ENCODE assay signal across 1 cellular context in the genomic region with DNA sequence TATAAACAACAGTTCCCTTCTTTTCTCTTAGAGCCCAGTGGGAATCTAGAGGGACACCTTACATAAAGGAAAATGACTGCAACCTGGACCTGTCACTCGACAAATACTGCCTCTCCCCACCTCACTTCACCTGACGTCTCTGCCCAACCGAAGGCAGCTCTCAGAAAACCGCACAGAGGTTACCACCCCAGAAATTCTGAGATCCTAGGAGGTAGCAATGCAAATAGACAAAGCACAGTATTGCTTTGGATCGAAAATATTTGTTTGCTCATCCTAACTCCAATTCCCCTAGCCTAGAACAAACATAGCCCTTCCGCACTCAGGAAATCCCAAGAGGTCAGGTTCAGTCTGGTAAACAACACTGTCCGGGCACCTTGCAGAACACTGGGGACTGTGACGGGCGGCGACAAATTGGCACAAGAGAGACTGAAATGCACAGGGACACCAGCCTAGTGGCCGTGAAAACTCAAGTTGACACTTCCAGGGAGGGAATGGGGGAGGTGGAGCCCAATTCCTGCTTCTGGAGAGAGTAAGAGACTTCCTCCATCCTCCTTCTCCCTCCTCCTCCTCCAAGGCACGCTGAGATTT.
TF ChIP-seq lines count a peak whose summit lies in the region.

No MANE protein-coding gene starts in this region.

TF ChIP-seq in HepG2, 621 proteins besides CTCF, POLR2A, EP300 and RAD21 (continued from another document and continues in another):
- TF ChIP-seq KMT2B (CRISPR knock-in tag; IDR thresholded peaks at IDR 0.05): peak; percentile 40; the same call in 1 of the 2 replicates
- peak; percentile 54; the same call in 1 of the 2 replicates for TF ChIP-seq ZBTB7B (CRISPR knock-in tag; IDR thresholded peaks at IDR 0.05)
- TF ChIP-seq, protein P1, sequence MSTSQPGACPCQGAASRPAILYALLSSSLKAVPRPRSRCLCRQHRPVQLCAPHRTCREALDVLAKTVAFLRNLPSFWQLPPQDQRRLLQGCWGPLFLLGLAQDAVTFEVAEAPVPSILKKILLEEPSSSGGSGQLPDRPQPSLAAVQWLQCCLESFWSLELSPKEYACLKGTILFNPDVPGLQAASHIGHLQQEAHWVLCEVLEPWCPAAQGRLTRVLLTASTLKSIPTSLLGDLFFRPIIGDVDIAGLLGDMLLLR (CRISPR knock-in tag; IDR thresholded peaks at IDR 0.05): peak; percentile 45; the same call in 1 of the 2 replicates
- TF ChIP-seq ZNF780A (CRISPR knock-in tag; IDR thresholded peaks at IDR 0.05): no peak
- 0 out of 2 replicates have a peak, but pooled peaks have one; percentile 62 for TF ChIP-seq ZNF354B (CRISPR knock-in tag; IDR thresholded peaks at IDR 0.05)
- no peak for TF ChIP-seq ZNF33A (CRISPR knock-in tag; IDR thresholded peaks at IDR 0.05; ENCODE audit: borderline replicate concordance)
- TF ChIP-seq, protein P2, sequence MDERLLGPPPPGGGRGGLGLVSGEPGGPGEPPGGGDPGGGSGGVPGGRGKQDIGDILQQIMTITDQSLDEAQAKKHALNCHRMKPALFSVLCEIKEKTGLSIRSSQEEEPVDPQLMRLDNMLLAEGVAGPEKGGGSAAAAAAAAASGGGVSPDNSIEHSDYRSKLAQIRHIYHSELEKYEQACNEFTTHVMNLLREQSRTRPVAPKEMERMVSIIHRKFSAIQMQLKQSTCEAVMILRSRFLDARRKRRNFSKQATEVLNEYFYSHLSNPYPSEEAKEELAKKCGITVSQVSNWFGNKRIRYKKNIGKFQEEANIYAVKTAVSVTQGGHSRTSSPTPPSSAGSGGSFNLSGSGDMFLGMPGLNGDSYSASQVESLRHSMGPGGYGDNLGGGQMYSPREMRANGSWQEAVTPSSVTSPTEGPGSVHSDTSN (CRISPR knock-in tag; IDR thresholded peaks at IDR 0.05): no peak
- peak; percentile 36; the same call in 1 of the 2 replicates for TF ChIP-seq ZNF788 (CRISPR knock-in tag; IDR thresholded peaks at IDR 0.05; ENCODE audit: borderline replicate concordance)
- TF ChIP-seq, protein P3, sequence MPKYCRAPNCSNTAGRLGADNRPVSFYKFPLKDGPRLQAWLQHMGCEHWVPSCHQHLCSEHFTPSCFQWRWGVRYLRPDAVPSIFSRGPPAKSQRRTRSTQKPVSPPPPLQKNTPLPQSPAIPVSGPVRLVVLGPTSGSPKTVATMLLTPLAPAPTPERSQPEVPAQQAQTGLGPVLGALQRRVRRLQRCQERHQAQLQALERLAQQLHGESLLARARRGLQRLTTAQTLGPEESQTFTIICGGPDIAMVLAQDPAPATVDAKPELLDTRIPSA (CRISPR knock-in tag; IDR thresholded peaks at IDR 0.05; ENCODE audit: borderline replicate concordance): no peak
- TF ChIP-seq, protein P4, sequence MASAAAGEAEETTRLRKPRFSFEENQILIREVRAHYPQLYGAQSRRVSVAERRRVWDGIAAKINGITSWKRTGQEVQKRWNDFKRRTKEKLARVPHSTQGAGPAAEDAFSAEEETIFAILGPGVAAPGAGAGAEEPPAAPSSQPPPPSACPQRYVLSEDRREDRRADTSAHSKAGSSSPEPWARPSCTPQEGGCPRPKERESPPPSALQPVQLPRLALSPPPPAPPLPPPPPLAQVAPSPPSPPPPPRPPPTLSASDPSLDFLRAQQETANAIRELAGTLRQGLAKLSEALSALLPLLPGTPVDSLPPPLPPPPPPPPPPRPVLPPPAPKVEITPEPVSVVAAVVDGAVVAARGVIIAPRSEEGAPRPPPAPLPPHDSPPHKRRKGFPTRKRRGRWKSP (CRISPR knock-in tag; IDR thresholded peaks at IDR 0.05): peak; percentile 56; the same call in 1 of the 2 replicates
- no peak for TF ChIP-seq ZNF234 (CRISPR knock-in tag; conservative IDR thresholded peaks at IDR 0.05)
- peak; percentile 79 for TF ChIP-seq SKI (IDR thresholded peaks at IDR 0.05; ENCODE audit: partially characterized antibody)
- peak; percentile 61 for TF ChIP-seq SP5 (CRISPR knock-in tag; IDR thresholded peaks at IDR 0.05; ENCODE audit: borderline replicate concordance, low read depth)
- TF ChIP-seq NR2F6 (IDR thresholded peaks at IDR 0.05): peak; percentile 91
- peak; percentile 93 for TF ChIP-seq NR2F6 (CRISPR knock-in tag; IDR thresholded peaks at IDR 0.05)
- peak; percentile 92 for TF ChIP-seq GATAD2A (CRISPR knock-in tag; IDR thresholded peaks at IDR 0.05)
- TF ChIP-seq ZFP90 (CRISPR knock-in tag; IDR thresholded peaks at IDR 0.05; ENCODE audit: borderline replicate concordance): peak; percentile 69; the same call in 1 of the 2 replicates
- no peak for TF ChIP-seq MTF1 (CRISPR knock-in tag; IDR thresholded peaks at IDR 0.05)
- peak; percentile 71; the same call in 1 of the 2 replicates for TF ChIP-seq ZNF292 (CRISPR knock-in tag; IDR thresholded peaks at IDR 0.05; ENCODE audit: borderline replicate concordance, low read depth)
- TF ChIP-seq ONECUT2 (CRISPR knock-in tag; IDR thresholded peaks at IDR 0.05): peak; percentile 91
- TF ChIP-seq FOXP1 (IDR thresholded peaks at IDR 0.05): peak; percentile 51; the same call in 1 of the 2 replicates
- peak; percentile 94 for TF ChIP-seq FOXP1 (CRISPR knock-in tag; IDR thresholded peaks at IDR 0.05)
- TF ChIP-seq, protein P5, sequence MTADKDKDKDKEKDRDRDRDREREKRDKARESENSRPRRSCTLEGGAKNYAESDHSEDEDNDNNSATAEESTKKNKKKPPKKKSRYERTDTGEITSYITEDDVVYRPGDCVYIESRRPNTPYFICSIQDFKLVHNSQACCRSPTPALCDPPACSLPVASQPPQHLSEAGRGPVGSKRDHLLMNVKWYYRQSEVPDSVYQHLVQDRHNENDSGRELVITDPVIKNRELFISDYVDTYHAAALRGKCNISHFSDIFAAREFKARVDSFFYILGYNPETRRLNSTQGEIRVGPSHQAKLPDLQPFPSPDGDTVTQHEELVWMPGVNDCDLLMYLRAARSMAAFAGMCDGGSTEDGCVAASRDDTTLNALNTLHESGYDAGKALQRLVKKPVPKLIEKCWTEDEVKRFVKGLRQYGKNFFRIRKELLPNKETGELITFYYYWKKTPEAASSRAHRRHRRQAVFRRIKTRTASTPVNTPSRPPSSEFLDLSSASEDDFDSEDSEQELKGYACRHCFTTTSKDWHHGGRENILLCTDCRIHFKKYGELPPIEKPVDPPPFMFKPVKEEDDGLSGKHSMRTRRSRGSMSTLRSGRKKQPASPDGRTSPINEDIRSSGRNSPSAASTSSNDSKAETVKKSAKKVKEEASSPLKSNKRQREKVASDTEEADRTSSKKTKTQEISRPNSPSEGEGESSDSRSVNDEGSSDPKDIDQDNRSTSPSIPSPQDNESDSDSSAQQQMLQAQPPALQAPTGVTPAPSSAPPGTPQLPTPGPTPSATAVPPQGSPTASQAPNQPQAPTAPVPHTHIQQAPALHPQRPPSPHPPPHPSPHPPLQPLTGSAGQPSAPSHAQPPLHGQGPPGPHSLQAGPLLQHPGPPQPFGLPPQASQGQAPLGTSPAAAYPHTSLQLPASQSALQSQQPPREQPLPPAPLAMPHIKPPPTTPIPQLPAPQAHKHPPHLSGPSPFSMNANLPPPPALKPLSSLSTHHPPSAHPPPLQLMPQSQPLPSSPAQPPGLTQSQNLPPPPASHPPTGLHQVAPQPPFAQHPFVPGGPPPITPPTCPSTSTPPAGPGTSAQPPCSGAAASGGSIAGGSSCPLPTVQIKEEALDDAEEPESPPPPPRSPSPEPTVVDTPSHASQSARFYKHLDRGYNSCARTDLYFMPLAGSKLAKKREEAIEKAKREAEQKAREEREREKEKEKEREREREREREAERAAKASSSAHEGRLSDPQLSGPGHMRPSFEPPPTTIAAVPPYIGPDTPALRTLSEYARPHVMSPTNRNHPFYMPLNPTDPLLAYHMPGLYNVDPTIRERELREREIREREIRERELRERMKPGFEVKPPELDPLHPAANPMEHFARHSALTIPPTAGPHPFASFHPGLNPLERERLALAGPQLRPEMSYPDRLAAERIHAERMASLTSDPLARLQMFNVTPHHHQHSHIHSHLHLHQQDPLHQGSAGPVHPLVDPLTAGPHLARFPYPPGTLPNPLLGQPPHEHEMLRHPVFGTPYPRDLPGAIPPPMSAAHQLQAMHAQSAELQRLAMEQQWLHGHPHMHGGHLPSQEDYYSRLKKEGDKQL (CRISPR knock-in tag; IDR thresholded peaks at IDR 0.05; ENCODE audit: low read depth): peak; percentile 98
- TF ChIP-seq, protein P6, sequence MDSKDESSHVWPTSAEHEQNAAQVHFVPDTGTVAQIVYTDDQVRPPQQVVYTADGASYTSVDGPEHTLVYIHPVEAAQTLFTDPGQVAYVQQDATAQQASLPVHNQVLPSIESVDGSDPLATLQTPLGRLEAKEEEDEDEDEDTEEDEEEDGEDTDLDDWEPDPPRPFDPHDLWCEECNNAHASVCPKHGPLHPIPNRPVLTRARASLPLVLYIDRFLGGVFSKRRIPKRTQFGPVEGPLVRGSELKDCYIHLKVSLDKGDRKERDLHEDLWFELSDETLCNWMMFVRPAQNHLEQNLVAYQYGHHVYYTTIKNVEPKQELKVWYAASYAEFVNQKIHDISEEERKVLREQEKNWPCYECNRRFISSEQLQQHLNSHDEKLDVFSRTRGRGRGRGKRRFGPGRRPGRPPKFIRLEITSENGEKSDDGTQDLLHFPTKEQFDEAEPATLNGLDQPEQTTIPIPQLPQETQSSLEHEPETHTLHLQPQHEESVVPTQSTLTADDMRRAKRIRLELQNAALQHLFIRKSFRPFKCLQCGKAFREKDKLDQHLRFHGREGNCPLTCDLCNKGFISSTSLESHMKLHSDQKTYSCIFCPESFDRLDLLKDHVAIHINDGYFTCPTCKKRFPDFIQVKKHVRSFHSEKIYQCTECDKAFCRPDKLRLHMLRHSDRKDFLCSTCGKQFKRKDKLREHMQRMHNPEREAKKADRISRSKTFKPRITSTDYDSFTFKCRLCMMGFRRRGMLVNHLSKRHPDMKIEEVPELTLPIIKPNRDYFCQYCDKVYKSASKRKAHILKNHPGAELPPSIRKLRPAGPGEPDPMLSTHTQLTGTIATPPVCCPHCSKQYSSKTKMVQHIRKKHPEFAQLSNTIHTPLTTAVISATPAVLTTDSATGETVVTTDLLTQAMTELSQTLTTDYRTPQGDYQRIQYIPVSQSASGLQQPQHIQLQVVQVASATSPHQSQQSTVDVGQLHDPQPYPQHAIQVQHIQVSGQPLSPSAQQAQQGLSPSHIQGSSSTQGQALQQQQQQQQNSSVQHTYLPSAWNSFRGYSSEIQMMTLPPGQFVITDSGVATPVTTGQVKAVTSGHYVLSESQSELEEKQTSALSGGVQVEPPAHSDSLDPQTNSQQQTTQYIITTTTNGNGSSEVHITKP (CRISPR knock-in tag; IDR thresholded peaks at IDR 0.05; ENCODE audit: low read depth): peak; percentile 33; the same call in 1 of the 2 replicates
- TF ChIP-seq KLF16 (CRISPR knock-in tag; IDR thresholded peaks at IDR 0.05): 0 out of 4 replicates have a peak, but pooled peaks of 1 of the 2 experiments have one; percentile 61
- peak; percentile 82 for TF ChIP-seq HDAC2 (CRISPR knock-in tag; IDR thresholded peaks at IDR 0.05)
- TF ChIP-seq TP53 (CRISPR knock-in tag; conservative IDR thresholded peaks at IDR 0.05): 0 out of 2 replicates have a peak, but pooled peaks have one; percentile 76
- no peak for TF ChIP-seq NONO (IDR thresholded peaks at IDR 0.05)
- peak; percentile 68; the same call in 1 of the 2 replicates for TF ChIP-seq NONO (CRISPR knock-in tag; conservative IDR thresholded peaks at IDR 0.05)
- TF ChIP-seq TCF7L2 (IDR thresholded peaks at IDR 0.05; ENCODE audit: low read depth, low read length): no peak
- TF ChIP-seq, protein P7, sequence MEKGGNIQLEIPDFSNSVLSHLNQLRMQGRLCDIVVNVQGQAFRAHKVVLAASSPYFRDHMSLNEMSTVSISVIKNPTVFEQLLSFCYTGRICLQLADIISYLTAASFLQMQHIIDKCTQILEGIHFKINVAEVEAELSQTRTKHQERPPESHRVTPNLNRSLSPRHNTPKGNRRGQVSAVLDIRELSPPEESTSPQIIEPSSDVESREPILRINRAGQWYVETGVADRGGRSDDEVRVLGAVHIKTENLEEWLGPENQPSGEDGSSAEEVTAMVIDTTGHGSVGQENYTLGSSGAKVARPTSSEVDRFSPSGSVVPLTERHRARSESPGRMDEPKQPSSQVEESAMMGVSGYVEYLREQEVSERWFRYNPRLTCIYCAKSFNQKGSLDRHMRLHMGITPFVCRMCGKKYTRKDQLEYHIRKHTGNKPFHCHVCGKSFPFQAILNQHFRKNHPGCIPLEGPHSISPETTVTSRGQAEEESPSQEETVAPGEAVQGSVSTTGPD (CRISPR knock-in tag; IDR thresholded peaks at IDR 0.05): no peak
- TF ChIP-seq, protein P8, sequence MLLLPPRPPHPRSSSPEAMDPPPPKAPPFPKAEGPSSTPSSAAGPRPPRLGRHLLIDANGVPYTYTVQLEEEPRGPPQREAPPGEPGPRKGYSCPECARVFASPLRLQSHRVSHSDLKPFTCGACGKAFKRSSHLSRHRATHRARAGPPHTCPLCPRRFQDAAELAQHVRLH (CRISPR knock-in tag; IDR thresholded peaks at IDR 0.05; ENCODE audit: borderline replicate concordance, low read depth): peak; percentile 90
- TF ChIP-seq GFI1 (CRISPR knock-in tag; IDR thresholded peaks at IDR 0.05; ENCODE audit: borderline replicate concordance): peak; percentile 90
- no peak for TF ChIP-seq HOXA3 (CRISPR knock-in tag; IDR thresholded peaks at IDR 0.05)
- TF ChIP-seq, protein P9, sequence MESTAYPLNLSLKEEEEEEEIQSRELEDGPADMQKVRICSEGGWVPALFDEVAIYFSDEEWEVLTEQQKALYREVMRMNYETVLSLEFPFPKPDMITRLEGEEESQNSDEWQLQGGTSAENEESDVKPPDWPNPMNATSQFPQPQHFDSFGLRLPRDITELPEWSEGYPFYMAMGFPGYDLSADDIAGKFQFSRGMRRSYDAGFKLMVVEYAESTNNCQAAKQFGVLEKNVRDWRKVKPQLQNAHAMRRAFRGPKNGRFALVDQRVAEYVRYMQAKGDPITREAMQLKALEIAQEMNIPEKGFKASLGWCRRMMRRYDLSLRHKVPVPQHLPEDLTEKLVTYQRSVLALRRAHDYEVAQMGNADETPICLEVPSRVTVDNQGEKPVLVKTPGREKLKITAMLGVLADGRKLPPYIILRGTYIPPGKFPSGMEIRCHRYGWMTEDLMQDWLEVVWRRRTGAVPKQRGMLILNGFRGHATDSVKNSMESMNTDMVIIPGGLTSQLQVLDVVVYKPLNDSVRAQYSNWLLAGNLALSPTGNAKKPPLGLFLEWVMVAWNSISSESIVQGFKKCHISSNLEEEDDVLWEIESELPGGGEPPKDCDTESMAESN (CRISPR knock-in tag; conservative IDR thresholded peaks at IDR 0.05): peak; percentile 39; the same call in 1 of the 2 replicates
- peak; percentile 79 for TF ChIP-seq TARDBP (CRISPR knock-in tag; IDR thresholded peaks at IDR 0.05)
- TF ChIP-seq HOXD1 (CRISPR knock-in tag; IDR thresholded peaks at IDR 0.05): peak; percentile 45; the same call in 1 of the 2 replicates
- no peak for TF ChIP-seq ZNF468 (CRISPR knock-in tag; IDR thresholded peaks at IDR 0.05)
- peak; percentile 78 for TF ChIP-seq HNF4A (CRISPR knock-in tag; IDR thresholded peaks at IDR 0.05)
- TF ChIP-seq ZMYM3 (CRISPR knock-in tag; IDR thresholded peaks at IDR 0.05): peak; percentile 63; the same call in 1 of the 2 replicates
- no peak for TF ChIP-seq SYNCRIP (IDR thresholded peaks at IDR 0.05; ENCODE audit: insufficient read depth, low read depth, low read length)
- TF ChIP-seq NR2F1 (CRISPR knock-in tag; IDR thresholded peaks at IDR 0.05): peak; percentile 74 to 79
